In genomic region chr1:18641005-18641941, GRCh38 we compare ENCODE assay signal across 1 cellular context.
TF ChIP-seq lines count a peak whose summit lies in the region.

No MANE protein-coding gene starts in this region.

TF ChIP-seq in HEK293, 187 proteins besides CTCF, POLR2A, EP300 and RAD21 (continued from another document and continues in another):
- TF ChIP-seq ZNF335 (tag by site-specific recombination; conservative IDR thresholded peaks at IDR 0.05) (peak; percentile 84), OSR2 (tag by site-specific recombination; IDR thresholded peaks at IDR 0.05) (no peak), ZNF302 (tag by site-specific recombination; IDR thresholded peaks at IDR 0.05; ENCODE audit: low read depth) (no peak), ZNF747 (tag by site-specific recombination; IDR thresholded peaks at IDR 0.05) (no peak), ZNF19 (tag by site-specific recombination; IDR thresholded peaks at IDR 0.05; ENCODE audit: low read depth) (no peak), ZNF701 (tag by site-specific recombination; IDR thresholded peaks at IDR 0.05) (no peak), ZNF76 (tag by site-specific recombination; IDR thresholded peaks at IDR 0.05; ENCODE audit: borderline replicate concordance, low read depth) (0 out of 2 replicates have a peak, but pooled peaks have one; percentile 56), ZBTB26 (tag by site-specific recombination; optimal IDR thresholded peaks at IDR 0.05) (peak; percentile 47), ZNF580 (tag by site-specific recombination; IDR thresholded peaks at IDR 0.05) (0 out of 2 replicates have a peak, but pooled peaks have one; percentile 17), KLF10 (tag by site-specific recombination; IDR thresholded peaks at IDR 0.05) (no peak), ZNF544 (tag by site-specific recombination; IDR thresholded peaks at IDR 0.05) (no peak), ZNF221 (tag by site-specific recombination; IDR thresholded peaks at IDR 0.05; ENCODE audit: borderline replicate concordance) (no peak), ZNF624 (tag by site-specific recombination; IDR thresholded peaks at IDR 0.05) (0 out of 2 replicates have a peak, but pooled peaks have one; percentile 6), ZNF341 (tag by site-specific recombination; IDR thresholded peaks at IDR 0.05; ENCODE audit: low read depth) (peak; percentile 82), ZNF223 (tag by site-specific recombination; IDR thresholded peaks at IDR 0.05) (no peak), ZNF654 (tag by site-specific recombination; IDR thresholded peaks at IDR 0.05; ENCODE audit: low read depth) (no peak), GLIS1 (tag by site-specific recombination; IDR thresholded peaks at IDR 0.05) (peak; percentile 93), ZNF555 (tag by site-specific recombination; conservative IDR thresholded peaks at IDR 0.05) (no peak), ZBTB10 (tag by site-specific recombination; IDR thresholded peaks at IDR 0.05) (0 out of 2 replicates have a peak, but pooled peaks have one; percentile 22), HOXC10 (CRISPR knock-in tag; IDR thresholded peaks at IDR 0.05) (no peak), ZEB2 (tag by site-specific recombination; IDR thresholded peaks at IDR 0.05) (peak; percentile 54), ZBTB7A (tag by site-specific recombination; IDR thresholded peaks at IDR 0.05; ENCODE audit: low read depth) (no peak; the same call in 1 of the 2 replicates), ZNF777 (tag by site-specific recombination; IDR thresholded peaks at IDR 0.05; ENCODE audit: borderline replicate concordance) (peak; percentile 94; the same call in 1 of the 2 replicates), ZNF558 (tag by site-specific recombination; IDR thresholded peaks at IDR 0.05) (no peak), ZNF548 (tag by site-specific recombination; IDR thresholded peaks at IDR 0.05) (no peak), ZNF426 (tag by site-specific recombination; IDR thresholded peaks at IDR 0.05) (no peak), ZNF623 (tag by site-specific recombination; IDR thresholded peaks at IDR 0.05) (no peak), ZNF645 (tag by site-specific recombination; IDR thresholded peaks at IDR 0.05) (no peak), SCRT1 (tag by site-specific recombination; IDR thresholded peaks at IDR 0.05; ENCODE audit: borderline replicate concordance) (no peak), SALL2 (tag by site-specific recombination; IDR thresholded peaks at IDR 0.05; ENCODE audit: borderline replicate concordance) (no peak), ZNF707 (tag by site-specific recombination; IDR thresholded peaks at IDR 0.05) (no peak), ZNF280D (tag by site-specific recombination; IDR thresholded peaks at IDR 0.05) (no peak)
- TF ChIP-seq, protein P1, sequence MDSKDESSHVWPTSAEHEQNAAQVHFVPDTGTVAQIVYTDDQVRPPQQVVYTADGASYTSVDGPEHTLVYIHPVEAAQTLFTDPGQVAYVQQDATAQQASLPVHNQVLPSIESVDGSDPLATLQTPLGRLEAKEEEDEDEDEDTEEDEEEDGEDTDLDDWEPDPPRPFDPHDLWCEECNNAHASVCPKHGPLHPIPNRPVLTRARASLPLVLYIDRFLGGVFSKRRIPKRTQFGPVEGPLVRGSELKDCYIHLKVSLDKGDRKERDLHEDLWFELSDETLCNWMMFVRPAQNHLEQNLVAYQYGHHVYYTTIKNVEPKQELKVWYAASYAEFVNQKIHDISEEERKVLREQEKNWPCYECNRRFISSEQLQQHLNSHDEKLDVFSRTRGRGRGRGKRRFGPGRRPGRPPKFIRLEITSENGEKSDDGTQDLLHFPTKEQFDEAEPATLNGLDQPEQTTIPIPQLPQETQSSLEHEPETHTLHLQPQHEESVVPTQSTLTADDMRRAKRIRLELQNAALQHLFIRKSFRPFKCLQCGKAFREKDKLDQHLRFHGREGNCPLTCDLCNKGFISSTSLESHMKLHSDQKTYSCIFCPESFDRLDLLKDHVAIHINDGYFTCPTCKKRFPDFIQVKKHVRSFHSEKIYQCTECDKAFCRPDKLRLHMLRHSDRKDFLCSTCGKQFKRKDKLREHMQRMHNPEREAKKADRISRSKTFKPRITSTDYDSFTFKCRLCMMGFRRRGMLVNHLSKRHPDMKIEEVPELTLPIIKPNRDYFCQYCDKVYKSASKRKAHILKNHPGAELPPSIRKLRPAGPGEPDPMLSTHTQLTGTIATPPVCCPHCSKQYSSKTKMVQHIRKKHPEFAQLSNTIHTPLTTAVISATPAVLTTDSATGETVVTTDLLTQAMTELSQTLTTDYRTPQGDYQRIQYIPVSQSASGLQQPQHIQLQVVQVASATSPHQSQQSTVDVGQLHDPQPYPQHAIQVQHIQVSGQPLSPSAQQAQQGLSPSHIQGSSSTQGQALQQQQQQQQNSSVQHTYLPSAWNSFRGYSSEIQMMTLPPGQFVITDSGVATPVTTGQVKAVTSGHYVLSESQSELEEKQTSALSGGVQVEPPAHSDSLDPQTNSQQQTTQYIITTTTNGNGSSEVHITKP (tag by site-specific recombination; IDR thresholded peaks at IDR 0.05), result peak; percentile 63
- TF ChIP-seq, protein P2, sequence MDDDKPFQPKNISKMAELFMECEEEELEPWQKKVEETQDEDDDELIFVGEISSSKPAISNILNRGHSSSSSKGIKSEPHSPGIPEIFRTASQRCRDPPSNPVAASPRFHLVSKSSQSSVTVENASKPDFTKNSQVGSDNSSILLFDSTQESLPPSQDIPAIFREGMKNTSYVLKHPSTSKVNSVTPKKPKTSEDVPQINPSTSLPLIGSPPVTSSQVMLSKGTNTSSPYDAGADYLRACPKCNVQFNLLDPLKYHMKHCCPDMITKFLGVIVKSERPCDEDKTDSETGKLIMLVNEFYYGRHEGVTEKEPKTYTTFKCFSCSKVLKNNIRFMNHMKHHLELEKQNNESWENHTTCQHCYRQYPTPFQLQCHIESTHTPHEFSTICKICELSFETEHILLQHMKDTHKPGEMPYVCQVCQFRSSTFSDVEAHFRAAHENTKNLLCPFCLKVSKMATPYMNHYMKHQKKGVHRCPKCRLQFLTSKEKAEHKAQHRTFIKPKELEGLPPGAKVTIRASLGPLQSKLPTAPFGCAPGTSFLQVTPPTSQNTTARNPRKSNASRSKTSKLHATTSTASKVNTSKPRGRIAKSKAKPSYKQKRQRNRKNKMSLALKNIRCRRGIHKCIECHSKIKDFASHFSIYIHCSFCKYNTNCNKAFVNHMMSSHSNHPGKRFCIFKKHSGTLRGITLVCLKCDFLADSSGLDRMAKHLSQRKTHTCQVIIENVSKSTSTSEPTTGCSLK (tag by site-specific recombination; IDR thresholded peaks at IDR 0.05), result no peak
- TF ChIP-seq, protein P3, sequence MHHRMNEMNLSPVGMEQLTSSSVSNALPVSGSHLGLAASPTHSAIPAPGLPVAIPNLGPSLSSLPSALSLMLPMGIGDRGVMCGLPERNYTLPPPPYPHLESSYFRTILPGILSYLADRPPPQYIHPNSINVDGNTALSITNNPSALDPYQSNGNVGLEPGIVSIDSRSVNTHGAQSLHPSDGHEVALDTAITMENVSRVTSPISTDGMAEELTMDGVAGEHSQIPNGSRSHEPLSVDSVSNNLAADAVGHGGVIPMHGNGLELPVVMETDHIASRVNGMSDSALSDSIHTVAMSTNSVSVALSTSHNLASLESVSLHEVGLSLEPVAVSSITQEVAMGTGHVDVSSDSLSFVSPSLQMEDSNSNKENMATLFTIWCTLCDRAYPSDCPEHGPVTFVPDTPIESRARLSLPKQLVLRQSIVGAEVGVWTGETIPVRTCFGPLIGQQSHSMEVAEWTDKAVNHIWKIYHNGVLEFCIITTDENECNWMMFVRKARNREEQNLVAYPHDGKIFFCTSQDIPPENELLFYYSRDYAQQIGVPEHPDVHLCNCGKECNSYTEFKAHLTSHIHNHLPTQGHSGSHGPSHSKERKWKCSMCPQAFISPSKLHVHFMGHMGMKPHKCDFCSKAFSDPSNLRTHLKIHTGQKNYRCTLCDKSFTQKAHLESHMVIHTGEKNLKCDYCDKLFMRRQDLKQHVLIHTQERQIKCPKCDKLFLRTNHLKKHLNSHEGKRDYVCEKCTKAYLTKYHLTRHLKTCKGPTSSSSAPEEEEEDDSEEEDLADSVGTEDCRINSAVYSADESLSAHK (tag by site-specific recombination; IDR thresholded peaks at IDR 0.05), result peak; percentile 98
- TF ChIP-seq, protein P4, sequence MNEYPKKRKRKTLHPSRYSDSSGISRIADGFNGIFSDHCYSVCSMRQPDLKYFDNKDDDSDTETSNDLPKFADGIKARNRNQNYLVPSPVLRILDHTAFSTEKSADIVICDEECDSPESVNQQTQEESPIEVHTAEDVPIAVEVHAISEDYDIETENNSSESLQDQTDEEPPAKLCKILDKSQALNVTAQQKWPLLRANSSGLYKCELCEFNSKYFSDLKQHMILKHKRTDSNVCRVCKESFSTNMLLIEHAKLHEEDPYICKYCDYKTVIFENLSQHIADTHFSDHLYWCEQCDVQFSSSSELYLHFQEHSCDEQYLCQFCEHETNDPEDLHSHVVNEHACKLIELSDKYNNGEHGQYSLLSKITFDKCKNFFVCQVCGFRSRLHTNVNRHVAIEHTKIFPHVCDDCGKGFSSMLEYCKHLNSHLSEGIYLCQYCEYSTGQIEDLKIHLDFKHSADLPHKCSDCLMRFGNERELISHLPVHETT (tag by site-specific recombination; IDR thresholded peaks at IDR 0.05), result no peak
- TF ChIP-seq, protein P5, sequence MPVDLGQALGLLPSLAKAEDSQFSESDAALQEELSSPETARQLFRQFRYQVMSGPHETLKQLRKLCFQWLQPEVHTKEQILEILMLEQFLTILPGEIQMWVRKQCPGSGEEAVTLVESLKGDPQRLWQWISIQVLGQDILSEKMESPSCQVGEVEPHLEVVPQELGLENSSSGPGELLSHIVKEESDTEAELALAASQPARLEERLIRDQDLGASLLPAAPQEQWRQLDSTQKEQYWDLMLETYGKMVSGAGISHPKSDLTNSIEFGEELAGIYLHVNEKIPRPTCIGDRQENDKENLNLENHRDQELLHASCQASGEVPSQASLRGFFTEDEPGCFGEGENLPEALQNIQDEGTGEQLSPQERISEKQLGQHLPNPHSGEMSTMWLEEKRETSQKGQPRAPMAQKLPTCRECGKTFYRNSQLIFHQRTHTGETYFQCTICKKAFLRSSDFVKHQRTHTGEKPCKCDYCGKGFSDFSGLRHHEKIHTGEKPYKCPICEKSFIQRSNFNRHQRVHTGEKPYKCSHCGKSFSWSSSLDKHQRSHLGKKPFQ (tag by site-specific recombination; IDR thresholded peaks at IDR 0.05), result peak; percentile 23; the same call in 1 of the 2 replicates
